In the genomic region with DNA sequence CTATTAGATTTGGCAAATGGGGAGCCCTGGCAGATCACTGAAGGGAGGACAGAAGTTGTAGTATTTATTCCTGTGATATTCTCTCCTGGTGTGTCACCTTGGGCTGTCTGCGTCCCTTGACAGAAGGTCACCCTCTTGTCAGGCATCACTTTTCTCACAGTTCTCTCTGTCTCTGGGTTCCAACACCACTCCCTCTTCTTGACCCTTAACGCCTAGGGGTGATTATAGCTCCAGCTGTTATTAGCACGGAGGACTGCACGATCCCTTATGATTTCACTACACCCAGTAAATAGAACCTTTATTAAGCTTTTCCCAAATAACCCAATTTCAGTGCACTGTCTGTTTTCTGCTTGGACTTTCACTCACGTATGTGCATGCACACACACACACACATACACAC, we compare ENCODE assay signal across 5 cellular contexts.
"Had no signal": no experiment of that assay in that cellular context is flagged by ENCODE, and none has a peak within 500 bp of the region (broad histone marks: within the 10 kb centered on the region; RNA-seq: fewer than 3 reads in every experiment).

No MANE protein-coding gene starts in this region.

- DNase-seq: IMR-90, KBM-7 had no signal

- H3K4me3 ChIP-seq: K562 had no signal

- ATAC-seq: HepG2, K562 had no signal

- H3K27ac ChIP-seq: HL-60 had no signal
